ENCODE assay signal across 18 cellular contexts in genomic region chr20:12067686-12068085, GRCh38.
"Had no signal": no experiment of that assay in that cellular context is flagged by ENCODE, and none has a peak within 500 bp of the region (broad histone marks: within the 10 kb centered on the region; RNA-seq: fewer than 3 reads in every experiment).

No MANE protein-coding gene starts in this region.

- H3K9me3 Mint-ChIP-seq: mesothelial cell of epicardium, natural killer cell, neural crest cell, type B pancreatic cell had no signal

- H3K4me3 ChIP-seq: colonic mucosa, esophagus muscularis mucosa, lung, suprapubic skin, thyroid gland had no signal

- H3K27me3 ChIP-seq: colonic mucosa, esophagus muscularis mucosa, suprapubic skin, thyroid gland had no signal

- H3K36me3 ChIP-seq: colonic mucosa, esophagus muscularis mucosa, suprapubic skin, thyroid gland had no signal

- H3K9me3 ChIP-seq: colonic mucosa, esophagus muscularis mucosa, thyroid gland had no signal

- H3K27ac Mint-ChIP-seq: mesothelial cell of epicardium; natural killer cell; stimulated activated effector memory CD8-positive, alpha-beta T cell treated with anti-CD3 and anti-CD28 coated beads, Interleukin-12 subunit alpha, Interleukin-12 subunit beta, amount 100 ng/mL, for 72 hours; type B pancreatic cell had no signal

- H3K4me1 ChIP-seq: colonic mucosa, esophagus muscularis mucosa, suprapubic skin, thyroid gland had no signal

- DNase-seq: colonic mucosa; effector CD4-positive, alpha-beta T cell; left colon; left ventricle myocardium superior; natural killer cell; posterior cingulate gyrus; right cardiac atrium; stimulated activated CD4-positive, alpha-beta T cell treated with anti-CD3 and anti-CD28 coated beads, Interleukin-4, amount 100 ng/mL, for 1 hour; stimulated activated CD8-positive, alpha-beta memory T cell treated with anti-CD3 and anti-CD28 coated beads, Interleukin-4, amount 100 ng/mL, for 48 hours; stimulated activated naive CD8-positive, alpha-beta T cell treated with anti-CD3 and anti-CD28 coated beads, Interleukin-15, Interleukin-2, amounts not matched to agents 100 U/mL and 50 U/mL, for 24 hours; thyroid gland had no signal

- H3K36me3 Mint-ChIP-seq: mesothelial cell of epicardium; natural killer cell; stimulated activated effector memory CD8-positive, alpha-beta T cell treated with anti-CD3 and anti-CD28 coated beads, Interleukin-12 subunit alpha, Interleukin-12 subunit beta, amount 100 ng/mL, for 72 hours; type B pancreatic cell had no signal

- H3K27ac ChIP-seq: colonic mucosa, esophagus muscularis mucosa, suprapubic skin, thyroid gland had no signal

- H3K4me1 Mint-ChIP-seq: natural killer cell; neural crest cell; stimulated activated effector memory CD8-positive, alpha-beta T cell treated with anti-CD3 and anti-CD28 coated beads, Interleukin-12 subunit alpha, Interleukin-12 subunit beta, amount 100 ng/mL, for 72 hours had no signal

- H3K4me3 Mint-ChIP-seq: mesothelial cell of epicardium; natural killer cell; neural crest cell; stimulated activated effector memory CD8-positive, alpha-beta T cell treated with anti-CD3 and anti-CD28 coated beads, Interleukin-12 subunit alpha, Interleukin-12 subunit beta, amount 100 ng/mL, for 72 hours; type B pancreatic cell had no signal

- ATAC-seq: left colon; left ventricle myocardium superior; natural killer cell; right cardiac atrium; stimulated activated effector memory CD8-positive, alpha-beta T cell treated with anti-CD3 and anti-CD28 coated beads, Interleukin-12 subunit alpha, Interleukin-12 subunit beta, amount 100 ng/mL, for 72 hours; stimulated activated naive CD8-positive, alpha-beta T cell treated with anti-CD3 and anti-CD28 coated beads, Interleukin-15, Interleukin-2, amounts not matched to agents 100 U/mL and 50 U/mL, for 24 hours had no signal
